In the genomic region with DNA sequence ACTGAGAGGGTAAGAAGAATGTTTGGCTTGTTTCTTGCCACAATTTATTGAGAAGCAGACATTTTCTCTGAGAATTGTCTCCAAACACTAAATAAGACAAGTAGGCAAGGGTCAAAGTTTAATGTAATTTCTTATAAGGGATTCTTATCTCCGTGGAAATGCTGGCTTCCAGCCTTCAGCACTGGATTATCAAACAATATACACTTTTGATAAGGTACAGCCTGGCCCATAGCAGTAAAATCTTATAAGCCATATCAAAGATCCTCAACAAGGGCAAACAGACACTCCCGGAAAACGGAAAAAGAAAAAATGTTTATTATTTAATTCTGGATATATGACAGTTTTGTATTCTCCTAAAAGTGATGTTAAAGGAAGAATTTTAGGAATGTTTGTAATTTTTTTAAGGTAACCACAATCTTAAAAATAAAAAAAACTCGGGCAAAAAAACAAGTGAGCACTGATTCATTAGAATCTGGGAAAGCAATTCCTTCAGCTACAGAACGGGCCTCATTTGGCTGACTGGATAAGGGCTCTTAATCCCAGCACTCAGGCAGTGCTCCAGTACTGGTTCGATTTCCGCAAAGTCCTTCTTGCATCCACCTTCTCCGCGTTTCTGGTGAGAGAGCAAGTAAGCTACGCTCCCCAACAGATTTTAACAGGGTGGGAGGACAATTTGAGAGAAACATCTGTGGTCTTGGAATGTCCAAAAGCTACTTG, we compare ENCODE assay signal across 2 cellular contexts.
TF ChIP-seq lines count a peak whose summit lies in the region.

No MANE protein-coding gene starts in this region.

TF ChIP-seq in IMR-90, 13 proteins besides CTCF, POLR2A, EP300 and RAD21:
- TF ChIP-seq MAZ (IDR thresholded peaks at IDR 0.05; ENCODE audit: borderline replicate concordance, low read depth, low read length) (no peak), MAFK (IDR thresholded peaks at IDR 0.05; ENCODE audit: low read depth, low read length) (no peak), RFX5 (IDR thresholded peaks at IDR 0.05; ENCODE audit: low read depth, low read length) (no peak), RCOR1 (IDR thresholded peaks at IDR 0.05; ENCODE audit: insufficient replicate concordance, low read length) (no peak), MXI1 (IDR thresholded peaks at IDR 0.05; ENCODE audit: borderline replicate concordance, low read depth, low read length) (no peak), FOS (IDR thresholded peaks at IDR 0.05; ENCODE audit: low read depth, low read length) (no peak), CHD1 (IDR thresholded peaks at IDR 0.05; ENCODE audit: low read depth, low read length) (no peak), CEBPB (IDR thresholded peaks at IDR 0.05; ENCODE audit: low read depth, low read length) (no peak)
- TF ChIP-seq, protein P1, sequence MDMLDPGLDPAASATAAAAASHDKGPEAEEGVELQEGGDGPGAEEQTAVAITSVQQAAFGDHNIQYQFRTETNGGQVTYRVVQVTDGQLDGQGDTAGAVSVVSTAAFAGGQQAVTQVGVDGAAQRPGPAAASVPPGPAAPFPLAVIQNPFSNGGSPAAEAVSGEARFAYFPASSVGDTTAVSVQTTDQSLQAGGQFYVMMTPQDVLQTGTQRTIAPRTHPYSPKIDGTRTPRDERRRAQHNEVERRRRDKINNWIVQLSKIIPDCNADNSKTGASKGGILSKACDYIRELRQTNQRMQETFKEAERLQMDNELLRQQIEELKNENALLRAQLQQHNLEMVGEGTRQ (IDR thresholded peaks at IDR 0.05; ENCODE audit: low read depth, low read length) = no peak

TF ChIP-seq in HEK293T, 16 proteins besides CTCF, POLR2A, EP300 and RAD21:
- TF ChIP-seq HDGF (IDR thresholded peaks at IDR 0.05; ENCODE audit: borderline replicate concordance) = no peak
- no peak for TF ChIP-seq FOXM1 (IDR thresholded peaks at IDR 0.05; ENCODE audit: borderline replicate concordance)
- TF ChIP-seq L3MBTL2 (conservative IDR thresholded peaks at IDR 0.05) = no peak
- TF ChIP-seq ARNT (IDR thresholded peaks at IDR 0.05) = no peak
